ENCODE assay signal across 25 cellular contexts in genomic region chr7:16889305-16889704, GRCh38. TPM values are rescaled to one million over a fixed set of nuclear protein-coding genes. Genes with fewer than 3 reads are reported as not detected.
"Had no signal": no experiment of that assay in that cellular context is flagged by ENCODE, and none has a peak within 500 bp of the region (broad histone marks: within the 10 kb centered on the region; RNA-seq: fewer than 3 reads in every experiment).

No MANE protein-coding gene starts in this region.

- H3K4me3 ChIP-seq: PC-9 had no signal

- DNase-seq: activated B cell treated with CpG ODN at 0.5 μM for 24 hours; activated CD4-positive, alpha-beta memory T cell treated with anti-CD3 and anti-CD28 coated beads for 36 hours; activated CD4-positive, alpha-beta T cell treated with anti-CD3 and anti-CD28 coated beads for 1 hour; activated CD4-positive, alpha-beta T cell treated with anti-CD3 and anti-CD28 coated beads, Interleukin-2, amount 10 ng/mL, durations not matched to agents 24 days and 14 days; activated CD8-positive, alpha-beta memory T cell treated with anti-CD3 and anti-CD28 coated beads for 24 hours; activated gamma-delta T cell; activated naive CD4-positive, alpha-beta T cell treated with anti-CD3 and anti-CD28 coated beads for 36 hours; activated T-cell treated with anti-CD3 and anti-CD28 coated beads for 4 hours; activated T-cell treated with anti-CD3 and anti-CD28 coated beads, Interleukin-2, amount 50 U/mL, for 48 hours; amygdala; cerebellar nuclear complex; IMR-90; Kasumi-1; KBM-7; NCI-H1105 treated with DMSO at 0.1 percent for 48 hours; NCI-H1436 treated with DMSO at 0.1 percent for 48 hours; NCI-H446 treated with DMSO at 0.1 percent for 48 hours; NCI-H526; PC-9; SIG-M5; T-helper 17 cell; T-helper 9 cell had no signal

- H3K27ac ChIP-seq: PC-9 had no signal

- ATAC-seq: T-helper 17 cell had no signal

RNA-seq across cellular contexts. Expression of gene AGR3, which starts 7.5 kb away (rescaled TPM):
- total RNA-seq: activated B cell treated with CpG ODN at 0.5 μM for 24 hours; activated CD4-positive, alpha-beta memory T cell treated with anti-CD3 and anti-CD28 coated beads for 36 hours; activated CD4-positive, alpha-beta T cell treated with anti-CD3 and anti-CD28 coated beads, Interleukin-2, amount 10 ng/mL, durations not matched to agents 24 days and 14 days; activated naive CD4-positive, alpha-beta T cell treated with anti-CD3 and anti-CD28 coated beads for 36 hours; activated T-helper 17 cell treated with anti-CD3 and anti-CD28 coated beads, Interleukin-2, amount 50 U/mL, for 72 hours; cardiac septum; IMR-90; RPMI7951; T-helper 17 cell had no signal
- polyA plus RNA-seq: IMR-90 had no signal
